ENCODE assay signal across 19 cellular contexts in the genomic region with DNA sequence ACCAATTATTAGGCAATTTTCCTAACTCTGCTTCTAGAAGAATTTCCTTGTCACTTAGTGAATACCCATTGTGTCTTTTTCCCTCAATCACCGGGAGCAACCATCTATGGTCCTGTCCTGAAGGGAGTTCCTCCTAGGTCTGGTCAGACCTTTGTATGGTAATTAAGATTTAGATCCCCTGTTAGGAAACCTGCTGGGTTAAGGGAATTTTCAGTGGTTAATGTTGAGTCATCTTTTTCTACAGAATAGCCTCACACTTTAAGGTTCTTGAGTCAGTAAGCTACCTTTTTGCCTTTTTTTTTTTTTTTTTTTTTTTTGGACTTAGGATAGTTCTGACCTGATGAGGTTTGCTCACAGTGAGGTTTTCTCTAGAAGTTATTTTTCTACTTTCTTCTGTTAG. TPM values are rescaled to one million over a fixed set of nuclear protein-coding genes. Genes with fewer than 3 reads are reported as not detected.
"Had no signal": no experiment of that assay in that cellular context is flagged by ENCODE, and none has a peak within 500 bp of the region (broad histone marks: within the 10 kb centered on the region; RNA-seq: fewer than 3 reads in every experiment).

No MANE protein-coding gene starts in this region.

RNA-seq across cellular contexts. Expression of a gene that starts 24.0 kb away (rescaled TPM):
- total RNA-seq: activated B cell treated with CpG ODN at 0.5 μM for 24 hours; activated CD8-positive, alpha-beta T cell treated with anti-CD3 and anti-CD28 coated beads for 36 hours; activated T-helper 2 cell treated with anti-CD3 and anti-CD28 coated beads, Interferon-gamma antibody, Interleukin-2, Interleukin-4, amounts not matched to agents 10 μg/mL and 5 μg/mL and 100 μg/mL, durations not matched to agents 14 hours and 24 hours and 36 hours; kidney epithelial cell; T-helper 2 cell treated with Interferon-gamma antibody and Interleukin-4, amounts not matched to agents 100 ng/mL and 5 ng/mL, for 36 hours had no signal
- polyA plus RNA-seq: neural cell had no signal

RNA-seq across cellular contexts. Expression of a gene that starts 45.6 kb away (rescaled TPM):
- total RNA-seq: kidney epithelial cell had no signal
- polyA plus RNA-seq: neural cell had no signal

RNA-seq across cellular contexts. Expression of a gene that starts 58.5 kb away (rescaled TPM):
- total RNA-seq: activated B cell treated with CpG ODN at 0.5 μM for 24 hours; activated CD8-positive, alpha-beta T cell treated with anti-CD3 and anti-CD28 coated beads for 36 hours; activated T-cell treated with anti-CD3 and anti-CD28 coated beads, Interleukin-2, amount 50 U/mL, for 4 hours; activated T-helper 2 cell treated with anti-CD3 and anti-CD28 coated beads, Interferon-gamma antibody, Interleukin-2, Interleukin-4, amounts not matched to agents 10 μg/mL and 5 μg/mL and 100 μg/mL, durations not matched to agents 14 hours and 24 hours and 36 hours; dorsolateral prefrontal cortex; esophagus mucosa; kidney epithelial cell; left lobe of liver; lung; pancreas; prostate gland; sigmoid colon; stomach; T-cell; T-helper 2 cell treated with Interferon-gamma antibody and Interleukin-4, amounts not matched to agents 100 ng/mL and 5 ng/mL, for 36 hours; thyroid gland; ureter had no signal
- polyA plus RNA-seq: neural cell, pancreas, sigmoid colon, small intestine, stomach had no signal
